1 cellular context compared by ENCODE assay signal in the genomic region with DNA sequence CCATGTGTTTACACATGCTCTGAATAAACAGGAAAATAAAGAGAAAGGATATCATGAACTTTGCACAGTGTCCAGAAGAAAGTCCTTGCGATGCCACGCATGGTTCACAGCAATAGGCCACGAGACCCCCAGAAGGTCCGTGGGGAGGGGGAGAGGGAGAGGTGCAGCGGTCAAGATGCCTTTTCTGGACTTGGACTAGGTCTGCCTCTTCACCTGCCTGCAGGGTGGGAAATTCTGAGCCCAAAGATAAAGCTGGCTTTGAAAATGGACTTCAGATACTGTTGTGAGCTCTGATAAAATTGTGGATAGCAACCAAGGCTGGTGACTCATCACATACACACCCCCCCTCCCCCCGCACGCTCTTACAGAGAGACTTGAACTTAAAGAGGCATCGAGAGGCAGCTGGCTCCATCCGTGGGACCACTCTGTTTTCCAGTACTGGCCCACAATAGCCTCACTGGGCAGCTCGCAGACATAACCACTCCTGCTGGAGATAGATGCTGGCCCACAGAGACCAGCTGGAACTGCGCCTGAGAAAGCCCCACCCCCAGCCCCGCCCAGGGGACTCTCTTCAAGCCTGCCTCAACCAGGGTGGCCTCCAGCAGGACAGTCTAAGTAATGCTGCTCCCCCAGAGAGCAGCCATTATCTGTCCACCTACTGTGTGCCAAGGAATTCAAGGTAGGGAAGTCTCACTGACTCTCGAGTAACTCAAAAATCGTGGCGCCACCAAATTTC.
TF ChIP-seq lines count a peak whose summit lies in the region.

No MANE protein-coding gene starts in this region.

TF ChIP-seq in HepG2, 621 proteins besides CTCF, POLR2A, EP300 and RAD21 (continued from another document):
- TF ChIP-seq, protein P1, sequence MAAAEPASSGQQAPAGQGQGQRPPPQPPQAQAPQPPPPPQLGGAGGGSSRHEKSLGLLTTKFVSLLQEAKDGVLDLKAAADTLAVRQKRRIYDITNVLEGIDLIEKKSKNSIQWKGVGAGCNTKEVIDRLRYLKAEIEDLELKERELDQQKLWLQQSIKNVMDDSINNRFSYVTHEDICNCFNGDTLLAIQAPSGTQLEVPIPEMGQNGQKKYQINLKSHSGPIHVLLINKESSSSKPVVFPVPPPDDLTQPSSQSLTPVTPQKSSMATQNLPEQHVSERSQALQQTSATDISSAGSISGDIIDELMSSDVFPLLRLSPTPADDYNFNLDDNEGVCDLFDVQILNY (CRISPR knock-in tag; conservative IDR thresholded peaks at IDR 0.05) = no peak
- TF ChIP-seq ZNF33B (CRISPR knock-in tag; IDR thresholded peaks at IDR 0.05) (0 out of 2 replicates have a peak, but pooled peaks have one; percentile 24), GFI1 (CRISPR knock-in tag; IDR thresholded peaks at IDR 0.05; ENCODE audit: borderline replicate concordance) (no peak), ZNF543 (CRISPR knock-in tag; IDR thresholded peaks at IDR 0.05) (peak; percentile 45; the same call in 1 of the 2 replicates), ZBTB26 (CRISPR knock-in tag; IDR thresholded peaks at IDR 0.05; ENCODE audit: borderline replicate concordance) (peak; percentile 92), PATZ1 (CRISPR knock-in tag; IDR thresholded peaks at IDR 0.05) (peak; percentile 35), ZNF557 (CRISPR knock-in tag; IDR thresholded peaks at IDR 0.05) (no peak), ZBTB49 (CRISPR knock-in tag; IDR thresholded peaks at IDR 0.05; ENCODE audit: borderline replicate concordance) (no peak), POLR2AphosphoS2 (IDR thresholded peaks at IDR 0.05; ENCODE audit: low read depth, low read length) (no peak)
- TF ChIP-seq, protein P2, sequence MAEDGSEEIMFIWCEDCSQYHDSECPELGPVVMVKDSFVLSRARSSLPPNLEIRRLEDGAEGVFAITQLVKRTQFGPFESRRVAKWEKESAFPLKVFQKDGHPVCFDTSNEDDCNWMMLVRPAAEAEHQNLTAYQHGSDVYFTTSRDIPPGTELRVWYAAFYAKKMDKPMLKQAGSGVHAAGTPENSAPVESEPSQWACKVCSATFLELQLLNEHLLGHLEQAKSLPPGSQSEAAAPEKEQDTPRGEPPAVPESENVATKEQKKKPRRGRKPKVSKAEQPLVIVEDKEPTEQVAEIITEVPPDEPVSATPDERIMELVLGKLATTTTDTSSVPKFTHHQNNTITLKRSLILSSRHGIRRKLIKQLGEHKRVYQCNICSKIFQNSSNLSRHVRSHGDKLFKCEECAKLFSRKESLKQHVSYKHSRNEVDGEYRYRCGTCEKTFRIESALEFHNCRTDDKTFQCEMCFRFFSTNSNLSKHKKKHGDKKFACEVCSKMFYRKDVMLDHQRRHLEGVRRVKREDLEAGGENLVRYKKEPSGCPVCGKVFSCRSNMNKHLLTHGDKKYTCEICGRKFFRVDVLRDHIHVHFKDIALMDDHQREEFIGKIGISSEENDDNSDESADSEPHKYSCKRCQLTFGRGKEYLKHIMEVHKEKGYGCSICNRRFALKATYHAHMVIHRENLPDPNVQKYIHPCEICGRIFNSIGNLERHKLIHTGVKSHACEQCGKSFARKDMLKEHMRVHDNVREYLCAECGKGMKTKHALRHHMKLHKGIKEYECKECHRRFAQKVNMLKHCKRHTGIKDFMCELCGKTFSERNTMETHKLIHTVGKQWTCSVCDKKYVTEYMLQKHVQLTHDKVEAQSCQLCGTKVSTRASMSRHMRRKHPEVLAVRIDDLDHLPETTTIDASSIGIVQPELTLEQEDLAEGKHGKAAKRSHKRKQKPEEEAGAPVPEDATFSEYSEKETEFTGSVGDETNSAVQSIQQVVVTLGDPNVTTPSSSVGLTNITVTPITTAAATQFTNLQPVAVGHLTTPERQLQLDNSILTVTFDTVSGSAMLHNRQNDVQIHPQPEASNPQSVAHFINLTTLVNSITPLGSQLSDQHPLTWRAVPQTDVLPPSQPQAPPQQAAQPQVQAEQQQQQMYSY (CRISPR knock-in tag; IDR thresholded peaks at IDR 0.05) = no peak
- TF ChIP-seq, protein P3, sequence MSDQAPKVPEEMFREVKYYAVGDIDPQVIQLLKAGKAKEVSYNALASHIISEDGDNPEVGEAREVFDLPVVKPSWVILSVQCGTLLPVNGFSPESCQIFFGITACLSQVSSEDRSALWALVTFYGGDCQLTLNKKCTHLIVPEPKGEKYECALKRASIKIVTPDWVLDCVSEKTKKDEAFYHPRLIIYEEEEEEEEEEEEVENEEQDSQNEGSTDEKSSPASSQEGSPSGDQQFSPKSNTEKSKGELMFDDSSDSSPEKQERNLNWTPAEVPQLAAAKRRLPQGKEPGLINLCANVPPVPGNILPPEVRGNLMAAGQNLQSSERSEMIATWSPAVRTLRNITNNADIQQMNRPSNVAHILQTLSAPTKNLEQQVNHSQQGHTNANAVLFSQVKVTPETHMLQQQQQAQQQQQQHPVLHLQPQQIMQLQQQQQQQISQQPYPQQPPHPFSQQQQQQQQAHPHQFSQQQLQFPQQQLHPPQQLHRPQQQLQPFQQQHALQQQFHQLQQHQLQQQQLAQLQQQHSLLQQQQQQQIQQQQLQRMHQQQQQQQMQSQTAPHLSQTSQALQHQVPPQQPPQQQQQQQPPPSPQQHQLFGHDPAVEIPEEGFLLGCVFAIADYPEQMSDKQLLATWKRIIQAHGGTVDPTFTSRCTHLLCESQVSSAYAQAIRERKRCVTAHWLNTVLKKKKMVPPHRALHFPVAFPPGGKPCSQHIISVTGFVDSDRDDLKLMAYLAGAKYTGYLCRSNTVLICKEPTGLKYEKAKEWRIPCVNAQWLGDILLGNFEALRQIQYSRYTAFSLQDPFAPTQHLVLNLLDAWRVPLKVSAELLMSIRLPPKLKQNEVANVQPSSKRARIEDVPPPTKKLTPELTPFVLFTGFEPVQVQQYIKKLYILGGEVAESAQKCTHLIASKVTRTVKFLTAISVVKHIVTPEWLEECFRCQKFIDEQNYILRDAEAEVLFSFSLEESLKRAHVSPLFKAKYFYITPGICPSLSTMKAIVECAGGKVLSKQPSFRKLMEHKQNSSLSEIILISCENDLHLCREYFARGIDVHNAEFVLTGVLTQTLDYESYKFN (CRISPR knock-in tag; conservative IDR thresholded peaks at IDR 0.05) = peak; percentile 77
- TF ChIP-seq, protein P4, sequence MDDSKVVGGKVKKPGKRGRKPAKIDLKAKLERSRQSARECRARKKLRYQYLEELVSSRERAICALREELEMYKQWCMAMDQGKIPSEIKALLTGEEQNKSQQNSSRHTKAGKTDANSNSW (CRISPR knock-in tag; IDR thresholded peaks at IDR 0.05; ENCODE audit: borderline replicate concordance) = 0 out of 2 replicates have a peak, but pooled peaks have one; percentile 45
